ENCODE assay signal across 16 cellular contexts in genomic region chr16:77299395-77299794, GRCh38.
A peak's percentile ranks its signal among the peaks of the same experiment; 100 is the strongest.
DNase-seq lines count a peak whose midpoint lies in the region; ATAC-seq and TF ChIP-seq lines count a peak whose summit lies in the region.
"Had no signal": no experiment of that assay in that cellular context is flagged by ENCODE, and none has a peak within 500 bp of the region (broad histone marks: within the 10 kb centered on the region; RNA-seq: fewer than 3 reads in every experiment).

No MANE protein-coding gene starts in this region.

- H3K36me3 ChIP-seq in DOHH2 (ENCODE audit: control insufficient read depth, low read length) (no peaks in the 10 kb centered on the region), Karpas-422 (ENCODE audit: insufficient read depth, low read length) (no peaks in the 10 kb centered on the region), A673 (ENCODE audit: insufficient read depth, low read length, poor library complexity, severe bottlenecking) (no peaks in the 10 kb centered on the region)

- no peaks in the 10 kb centered on the region for H3K9me3 ChIP-seq in DOHH2 (ENCODE audit: control insufficient read depth, insufficient read depth, low read length)
- H3K9me3 ChIP-seq in Karpas-422 (ENCODE audit: low read length): no peaks in the 10 kb centered on the region
- H3K9me3 ChIP-seq in A673 (ENCODE audit: low read depth, low read length, poor library complexity, severe bottlenecking): no peaks in the 10 kb centered on the region

- TF ChIP-seq CTCF in DOHH2 (IDR thresholded peaks at IDR 0.05; ENCODE audit: low read depth, low read length, poor library complexity, severe bottlenecking): no peak
- TF ChIP-seq CTCF in A673 (conservative IDR thresholded peaks at IDR 0.05; ENCODE audit: low read depth, low read length): no peak

- H3K4me1 ChIP-seq in DOHH2 (ENCODE audit: control insufficient read depth, low read length) (peaks cover 8% of the 10 kb centered on the region), Karpas-422 (ENCODE audit: low read length) (peaks cover 15% of the 10 kb centered on the region), A673 (ENCODE audit: insufficient read depth, low read length, poor library complexity, severe bottlenecking) (no peaks in the 10 kb centered on the region)

- H3K79me2 ChIP-seq in DOHH2 (ENCODE audit: control insufficient read depth, low read length): no peaks in the 10 kb centered on the region
- H3K79me2 ChIP-seq in Karpas-422 (ENCODE audit: low read length): no peaks in the 10 kb centered on the region

- peak; percentile 73 for ATAC-seq in GM21576 (IDR thresholded peaks at IDR 0.05; ENCODE audit: unreplicated experiment)
- ATAC-seq in HG03571 (IDR thresholded peaks at IDR 0.05; ENCODE audit: unreplicated experiment): no peak
- ATAC-seq: activated T-cell treated with anti-CD3 and anti-CD28 coated beads, Interleukin-2, amount 50 U/mL, for 72 hours; stimulated activated naive CD8-positive, alpha-beta T cell treated with anti-CD3 and anti-CD28 coated beads, Interleukin-15, amount 100 ng/mL, for 72 hours had no signal

- H3K4me2 ChIP-seq in DOHH2 (ENCODE audit: low read length) (peak overlapping the region; percentile 4; the same call in 1 of the 2 replicates), Karpas-422 (ENCODE audit: low read depth, low read length, poor library complexity, severe bottlenecking) (peak overlapping the region; percentile 37)

- no peak overlapping the region for H3K4me3 ChIP-seq in DOHH2 (ENCODE audit: low read length)
- H3K4me3 ChIP-seq in Karpas-422 (ENCODE audit: low read length): no peak overlapping the region
- no peak overlapping the region for H3K4me3 ChIP-seq in A673 (ENCODE audit: low read depth, low read length, poor library complexity, severe bottlenecking)

- DNase-seq in Karpas-422 (peak; percentile 45), epithelial cell of prostate (ENCODE audit: low read depth, low spot score) (no peak), A673 (ENCODE audit: low spot score) (no peak), NCI-H748 (lab: John Stamatoyannopoulos, UW; ENCODE audit: unreplicated experiment) (no peak)
- no peak for DNase-seq in stimulated activated CD4-positive, alpha-beta T cell treated with anti-CD3 and anti-CD28 coated beads, Interleukin-4, amount 100 ng/mL, for 24 hours
- DNase-seq: activated CD4-positive, alpha-beta T cell treated with anti-CD3 and anti-CD28 coated beads for 4 hours; activated T-cell treated with anti-CD3 and anti-CD28 coated beads, Interleukin-2, amount 50 U/mL, for 72 hours; AML-193; DMS79 treated with DMSO at 0.1 percent for 48 hours; NCI-H2029 treated with DMSO at 0.1 percent for 48 hours; retina; stimulated activated naive CD8-positive, alpha-beta T cell treated with anti-CD3 and anti-CD28 coated beads, Interleukin-15, amount 100 ng/mL, for 72 hours had no signal

- POLR2A ChIA-PET in A673 (lab: Charles Lee; ENCODE audit: low non-redundant PET): no interaction called here

- BruUV-seq in A673 (replicated peaks; lab: Mats Ljungman, UMichigan): no TSS peak

- H3K27ac ChIP-seq in DOHH2 (ENCODE audit: low read depth, low read length): no peak overlapping the region
- no peak overlapping the region for H3K27ac ChIP-seq in Karpas-422 (ENCODE audit: low read length)
- peak overlapping the region; percentile 65 for H3K27ac ChIP-seq in epithelial cell of prostate
- H3K27ac ChIP-seq in A673 (ENCODE audit: low read depth, low read length, poor library complexity, severe bottlenecking): no peak overlapping the region
- H3K27ac ChIP-seq: foreskin keratinocyte had no signal

- H4K20me1 ChIP-seq in DOHH2 (ENCODE audit: control insufficient read depth, insufficient read depth, low read depth, low read length): no peaks in the 10 kb centered on the region
- H4K20me1 ChIP-seq in Karpas-422 (ENCODE audit: insufficient read depth, low read depth, low read length): no peaks in the 10 kb centered on the region

- H3K9ac ChIP-seq in Karpas-422 (ENCODE audit: low read length): no peak overlapping the region

- H3F3A ChIP-seq in DOHH2 (ENCODE audit: control insufficient read depth, insufficient read depth): no peaks in the 10 kb centered on the region

- H3K27me3 ChIP-seq in DOHH2 (ENCODE audit: control insufficient read depth, low read length) (no peaks in the 10 kb centered on the region), Karpas-422 (ENCODE audit: low read length) (no peaks in the 10 kb centered on the region), A673 (replicated peaks; ENCODE audit: insufficient read depth, low read depth, low read length, poor library complexity) (peaks cover 32% of the 10 kb centered on the region)
- H3K27me3 ChIP-seq: foreskin keratinocyte had no signal

- CTCF ChIA-PET in A673 (lab: Charles Lee): no interaction called here

- H3K9me2 ChIP-seq in DOHH2 (replicated peaks; ENCODE audit: control insufficient read depth, low read length) (no peaks in the 10 kb centered on the region), Karpas-422 (replicated peaks; ENCODE audit: insufficient read depth, low read length) (no peaks in the 10 kb centered on the region)

- intact Hi-C loops in A673 (cut with micrococcal nuclease; ENCODE audit: unreplicated experiment): loop anchor here (10.0 kb wide), 1 partner anchor 55 kb away; no protein-coding TSS in a partner anchor

- H2AFZ ChIP-seq in Karpas-422 (ENCODE audit: low read length): no peak overlapping the region
